In the genomic region with DNA sequence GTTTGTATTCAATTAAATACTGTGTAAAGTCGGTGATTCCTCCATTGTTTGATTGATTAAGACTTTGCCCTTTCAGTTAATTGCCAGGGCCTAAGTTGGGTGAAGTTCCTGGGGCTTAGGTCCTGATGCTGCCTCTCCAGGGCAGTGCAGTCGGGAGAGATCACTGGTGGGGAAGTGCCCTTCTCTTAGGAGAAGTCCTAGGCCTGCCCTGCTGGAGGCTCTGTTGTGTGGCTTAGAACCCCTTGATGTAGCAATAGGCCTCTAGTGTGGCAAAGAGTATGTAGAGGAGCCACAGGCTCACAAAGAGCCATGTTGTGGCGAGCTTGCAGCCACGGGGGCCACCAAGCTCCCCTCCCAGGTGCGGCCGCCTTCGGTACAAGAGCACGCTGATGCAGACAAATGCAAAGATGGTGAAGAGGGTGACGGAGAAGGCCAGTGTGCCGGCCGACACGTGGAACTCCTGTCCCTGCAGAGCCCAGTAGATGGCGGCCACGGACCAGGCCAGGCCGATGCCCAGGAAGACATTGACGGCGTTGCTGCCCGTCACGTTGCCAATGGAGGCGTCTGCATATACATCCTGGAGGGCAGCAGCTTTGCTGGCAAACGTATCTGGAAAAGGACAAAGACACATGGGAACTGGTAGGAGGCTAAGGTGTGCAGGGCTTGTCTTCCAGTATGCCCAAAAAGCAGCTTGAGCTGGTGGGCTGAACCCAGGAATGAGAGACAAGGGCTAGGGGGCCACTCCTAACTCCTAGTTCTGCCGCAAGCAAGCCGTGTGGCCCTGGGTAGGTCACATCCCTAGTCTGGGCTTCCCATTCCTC, we compare ENCODE assay signal across 1 cellular context.
A peak's percentile ranks its signal among the peaks of the same experiment; 100 is the strongest.
TF ChIP-seq lines count a peak whose summit lies in the region.

No MANE protein-coding gene starts in this region.

TF ChIP-seq in HepG2, 621 proteins besides CTCF, POLR2A, EP300 and RAD21 (continued from another document and continues in another):
- TF ChIP-seq, protein P1, sequence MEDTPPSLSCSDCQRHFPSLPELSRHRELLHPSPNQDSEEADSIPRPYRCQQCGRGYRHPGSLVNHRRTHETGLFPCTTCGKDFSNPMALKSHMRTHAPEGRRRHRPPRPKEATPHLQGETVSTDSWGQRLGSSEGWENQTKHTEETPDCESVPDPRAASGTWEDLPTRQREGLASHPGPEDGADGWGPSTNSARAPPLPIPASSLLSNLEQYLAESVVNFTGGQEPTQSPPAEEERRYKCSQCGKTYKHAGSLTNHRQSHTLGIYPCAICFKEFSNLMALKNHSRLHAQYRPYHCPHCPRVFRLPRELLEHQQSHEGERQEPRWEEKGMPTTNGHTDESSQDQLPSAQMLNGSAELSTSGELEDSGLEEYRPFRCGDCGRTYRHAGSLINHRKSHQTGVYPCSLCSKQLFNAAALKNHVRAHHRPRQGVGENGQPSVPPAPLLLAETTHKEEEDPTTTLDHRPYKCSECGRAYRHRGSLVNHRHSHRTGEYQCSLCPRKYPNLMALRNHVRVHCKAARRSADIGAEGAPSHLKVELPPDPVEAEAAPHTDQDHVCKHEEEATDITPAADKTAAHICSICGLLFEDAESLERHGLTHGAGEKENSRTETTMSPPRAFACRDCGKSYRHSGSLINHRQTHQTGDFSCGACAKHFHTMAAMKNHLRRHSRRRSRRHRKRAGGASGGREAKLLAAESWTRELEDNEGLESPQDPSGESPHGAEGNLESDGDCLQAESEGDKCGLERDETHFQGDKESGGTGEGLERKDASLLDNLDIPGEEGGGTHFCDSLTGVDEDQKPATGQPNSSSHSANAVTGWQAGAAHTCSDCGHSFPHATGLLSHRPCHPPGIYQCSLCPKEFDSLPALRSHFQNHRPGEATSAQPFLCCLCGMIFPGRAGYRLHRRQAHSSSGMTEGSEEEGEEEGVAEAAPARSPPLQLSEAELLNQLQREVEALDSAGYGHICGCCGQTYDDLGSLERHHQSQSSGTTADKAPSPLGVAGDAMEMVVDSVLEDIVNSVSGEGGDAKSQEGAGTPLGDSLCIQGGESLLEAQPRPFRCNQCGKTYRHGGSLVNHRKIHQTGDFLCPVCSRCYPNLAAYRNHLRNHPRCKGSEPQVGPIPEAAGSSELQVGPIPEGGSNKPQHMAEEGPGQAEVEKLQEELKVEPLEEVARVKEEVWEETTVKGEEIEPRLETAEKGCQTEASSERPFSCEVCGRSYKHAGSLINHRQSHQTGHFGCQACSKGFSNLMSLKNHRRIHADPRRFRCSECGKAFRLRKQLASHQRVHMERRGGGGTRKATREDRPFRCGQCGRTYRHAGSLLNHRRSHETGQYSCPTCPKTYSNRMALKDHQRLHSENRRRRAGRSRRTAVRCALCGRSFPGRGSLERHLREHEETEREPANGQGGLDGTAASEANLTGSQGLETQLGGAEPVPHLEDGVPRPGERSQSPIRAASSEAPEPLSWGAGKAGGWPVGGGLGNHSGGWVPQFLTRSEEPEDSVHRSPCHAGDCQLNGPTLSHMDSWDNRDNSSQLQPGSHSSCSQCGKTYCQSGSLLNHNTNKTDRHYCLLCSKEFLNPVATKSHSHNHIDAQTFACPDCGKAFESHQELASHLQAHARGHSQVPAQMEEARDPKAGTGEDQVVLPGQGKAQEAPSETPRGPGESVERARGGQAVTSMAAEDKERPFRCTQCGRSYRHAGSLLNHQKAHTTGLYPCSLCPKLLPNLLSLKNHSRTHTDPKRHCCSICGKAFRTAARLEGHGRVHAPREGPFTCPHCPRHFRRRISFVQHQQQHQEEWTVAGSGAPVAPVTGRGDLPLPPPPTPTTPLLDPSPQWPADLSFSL (CRISPR knock-in tag; IDR thresholded peaks at IDR 0.05) = 0 out of 2 replicates have a peak, but pooled peaks have one; percentile 45
- TF ChIP-seq SMC3 (IDR thresholded peaks at IDR 0.05; ENCODE audit: low read length) (peak; percentile 73), MXI1 (IDR thresholded peaks at IDR 0.05; ENCODE audit: borderline replicate concordance, low read depth, low read length) (peak; percentile 81; the same call in 2 of the 3 replicates), HNRNPL (IDR thresholded peaks at IDR 0.05; ENCODE audit: low read depth, low read length) (peak; percentile 89), ZNF282 (IDR thresholded peaks at IDR 0.05; ENCODE audit: partially characterized antibody) (no peak), GPN1 (CRISPR knock-in tag; IDR thresholded peaks at IDR 0.05; ENCODE audit: borderline replicate concordance) (no peak), NR2F1 (CRISPR knock-in tag; IDR thresholded peaks at IDR 0.05) (no peak), ZNF296 (CRISPR knock-in tag; conservative IDR thresholded peaks at IDR 0.05) (no peak), ZZZ3 (CRISPR knock-in tag; IDR thresholded peaks at IDR 0.05; ENCODE audit: borderline replicate concordance) (peak; percentile 80; the same call in 1 of the 2 replicates), ZSCAN9 (CRISPR knock-in tag; IDR thresholded peaks at IDR 0.05; ENCODE audit: borderline replicate concordance) (peak; percentile 55; the same call in 1 of the 2 replicates), ZNF773 (CRISPR knock-in tag; IDR thresholded peaks at IDR 0.05; ENCODE audit: borderline replicate concordance) (no peak), ZSCAN12 (CRISPR knock-in tag; IDR thresholded peaks at IDR 0.05) (no peak), ZBED4 (CRISPR knock-in tag; IDR thresholded peaks at IDR 0.05; ENCODE audit: borderline replicate concordance) (0 out of 2 replicates have a peak, but pooled peaks have one; percentile 42), ZNF550 (CRISPR knock-in tag; IDR thresholded peaks at IDR 0.05; ENCODE audit: borderline replicate concordance) (no peak), ZNF12 (CRISPR knock-in tag; IDR thresholded peaks at IDR 0.05) (peak; percentile 55; the same call in 1 of the 2 replicates), DMAP1 (CRISPR knock-in tag; IDR thresholded peaks at IDR 0.05) (peak; percentile 83), SOX5 (CRISPR knock-in tag; IDR thresholded peaks at IDR 0.05; ENCODE audit: borderline replicate concordance) (0 out of 2 replicates have a peak, but pooled peaks have one; percentile 31), ZEB1 (IDR thresholded peaks at IDR 0.05; ENCODE audit: insufficient replicate concordance, low read depth) (no peak), HDAC2 (CRISPR knock-in tag; IDR thresholded peaks at IDR 0.05) (peak; percentile 86), ZNF615 (CRISPR knock-in tag; IDR thresholded peaks at IDR 0.05; ENCODE audit: borderline replicate concordance) (peak; percentile 52; the same call in 1 of the 2 replicates), MIER3 (CRISPR knock-in tag; IDR thresholded peaks at IDR 0.05; ENCODE audit: borderline replicate concordance) (0 out of 2 replicates have a peak, but pooled peaks have one; percentile 43), ISX (CRISPR knock-in tag; conservative IDR thresholded peaks at IDR 0.05) (no peak), AGO1 (IDR thresholded peaks at IDR 0.05; ENCODE audit: low read depth, low read length, poor library complexity, severe bottlenecking) (no peak), TARDBP (CRISPR knock-in tag; IDR thresholded peaks at IDR 0.05) (peak; percentile 82; the same call in 1 of the 2 replicates), ZNF703 (CRISPR knock-in tag; IDR thresholded peaks at IDR 0.05; ENCODE audit: borderline replicate concordance) (0 out of 2 replicates have a peak, but pooled peaks have one; percentile 44), POGZ (CRISPR knock-in tag; IDR thresholded peaks at IDR 0.05) (peak; percentile 81)
- TF ChIP-seq, protein P2, sequence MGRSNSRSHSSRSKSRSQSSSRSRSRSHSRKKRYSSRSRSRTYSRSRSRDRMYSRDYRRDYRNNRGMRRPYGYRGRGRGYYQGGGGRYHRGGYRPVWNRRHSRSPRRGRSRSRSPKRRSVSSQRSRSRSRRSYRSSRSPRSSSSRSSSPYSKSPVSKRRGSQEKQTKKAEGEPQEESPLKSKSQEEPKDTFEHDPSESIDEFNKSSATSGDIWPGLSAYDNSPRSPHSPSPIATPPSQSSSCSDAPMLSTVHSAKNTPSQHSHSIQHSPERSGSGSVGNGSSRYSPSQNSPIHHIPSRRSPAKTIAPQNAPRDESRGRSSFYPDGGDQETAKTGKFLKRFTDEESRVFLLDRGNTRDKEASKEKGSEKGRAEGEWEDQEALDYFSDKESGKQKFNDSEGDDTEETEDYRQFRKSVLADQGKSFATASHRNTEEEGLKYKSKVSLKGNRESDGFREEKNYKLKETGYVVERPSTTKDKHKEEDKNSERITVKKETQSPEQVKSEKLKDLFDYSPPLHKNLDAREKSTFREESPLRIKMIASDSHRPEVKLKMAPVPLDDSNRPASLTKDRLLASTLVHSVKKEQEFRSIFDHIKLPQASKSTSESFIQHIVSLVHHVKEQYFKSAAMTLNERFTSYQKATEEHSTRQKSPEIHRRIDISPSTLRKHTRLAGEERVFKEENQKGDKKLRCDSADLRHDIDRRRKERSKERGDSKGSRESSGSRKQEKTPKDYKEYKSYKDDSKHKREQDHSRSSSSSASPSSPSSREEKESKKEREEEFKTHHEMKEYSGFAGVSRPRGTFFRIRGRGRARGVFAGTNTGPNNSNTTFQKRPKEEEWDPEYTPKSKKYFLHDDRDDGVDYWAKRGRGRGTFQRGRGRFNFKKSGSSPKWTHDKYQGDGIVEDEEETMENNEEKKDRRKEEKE (IDR thresholded peaks at IDR 0.05) = no peak
- TF ChIP-seq, protein P3, sequence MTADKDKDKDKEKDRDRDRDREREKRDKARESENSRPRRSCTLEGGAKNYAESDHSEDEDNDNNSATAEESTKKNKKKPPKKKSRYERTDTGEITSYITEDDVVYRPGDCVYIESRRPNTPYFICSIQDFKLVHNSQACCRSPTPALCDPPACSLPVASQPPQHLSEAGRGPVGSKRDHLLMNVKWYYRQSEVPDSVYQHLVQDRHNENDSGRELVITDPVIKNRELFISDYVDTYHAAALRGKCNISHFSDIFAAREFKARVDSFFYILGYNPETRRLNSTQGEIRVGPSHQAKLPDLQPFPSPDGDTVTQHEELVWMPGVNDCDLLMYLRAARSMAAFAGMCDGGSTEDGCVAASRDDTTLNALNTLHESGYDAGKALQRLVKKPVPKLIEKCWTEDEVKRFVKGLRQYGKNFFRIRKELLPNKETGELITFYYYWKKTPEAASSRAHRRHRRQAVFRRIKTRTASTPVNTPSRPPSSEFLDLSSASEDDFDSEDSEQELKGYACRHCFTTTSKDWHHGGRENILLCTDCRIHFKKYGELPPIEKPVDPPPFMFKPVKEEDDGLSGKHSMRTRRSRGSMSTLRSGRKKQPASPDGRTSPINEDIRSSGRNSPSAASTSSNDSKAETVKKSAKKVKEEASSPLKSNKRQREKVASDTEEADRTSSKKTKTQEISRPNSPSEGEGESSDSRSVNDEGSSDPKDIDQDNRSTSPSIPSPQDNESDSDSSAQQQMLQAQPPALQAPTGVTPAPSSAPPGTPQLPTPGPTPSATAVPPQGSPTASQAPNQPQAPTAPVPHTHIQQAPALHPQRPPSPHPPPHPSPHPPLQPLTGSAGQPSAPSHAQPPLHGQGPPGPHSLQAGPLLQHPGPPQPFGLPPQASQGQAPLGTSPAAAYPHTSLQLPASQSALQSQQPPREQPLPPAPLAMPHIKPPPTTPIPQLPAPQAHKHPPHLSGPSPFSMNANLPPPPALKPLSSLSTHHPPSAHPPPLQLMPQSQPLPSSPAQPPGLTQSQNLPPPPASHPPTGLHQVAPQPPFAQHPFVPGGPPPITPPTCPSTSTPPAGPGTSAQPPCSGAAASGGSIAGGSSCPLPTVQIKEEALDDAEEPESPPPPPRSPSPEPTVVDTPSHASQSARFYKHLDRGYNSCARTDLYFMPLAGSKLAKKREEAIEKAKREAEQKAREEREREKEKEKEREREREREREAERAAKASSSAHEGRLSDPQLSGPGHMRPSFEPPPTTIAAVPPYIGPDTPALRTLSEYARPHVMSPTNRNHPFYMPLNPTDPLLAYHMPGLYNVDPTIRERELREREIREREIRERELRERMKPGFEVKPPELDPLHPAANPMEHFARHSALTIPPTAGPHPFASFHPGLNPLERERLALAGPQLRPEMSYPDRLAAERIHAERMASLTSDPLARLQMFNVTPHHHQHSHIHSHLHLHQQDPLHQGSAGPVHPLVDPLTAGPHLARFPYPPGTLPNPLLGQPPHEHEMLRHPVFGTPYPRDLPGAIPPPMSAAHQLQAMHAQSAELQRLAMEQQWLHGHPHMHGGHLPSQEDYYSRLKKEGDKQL (CRISPR knock-in tag; IDR thresholded peaks at IDR 0.05; ENCODE audit: low read depth) = peak; percentile 26; the same call in 1 of the 2 replicates
- TF ChIP-seq, protein P4, sequence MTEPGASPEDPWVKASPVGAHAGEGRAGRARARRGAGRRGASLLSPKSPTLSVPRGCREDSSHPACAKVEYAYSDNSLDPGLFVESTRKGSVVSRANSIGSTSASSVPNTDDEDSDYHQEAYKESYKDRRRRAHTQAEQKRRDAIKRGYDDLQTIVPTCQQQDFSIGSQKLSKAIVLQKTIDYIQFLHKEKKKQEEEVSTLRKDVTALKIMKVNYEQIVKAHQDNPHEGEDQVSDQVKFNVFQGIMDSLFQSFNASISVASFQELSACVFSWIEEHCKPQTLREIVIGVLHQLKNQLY (CRISPR knock-in tag; IDR thresholded peaks at IDR 0.05) = no peak
- TF ChIP-seq, protein P5, sequence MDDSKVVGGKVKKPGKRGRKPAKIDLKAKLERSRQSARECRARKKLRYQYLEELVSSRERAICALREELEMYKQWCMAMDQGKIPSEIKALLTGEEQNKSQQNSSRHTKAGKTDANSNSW (CRISPR knock-in tag; IDR thresholded peaks at IDR 0.05; ENCODE audit: borderline replicate concordance) = peak; percentile 77; the same call in 1 of the 2 replicates
- TF ChIP-seq, protein P6, sequence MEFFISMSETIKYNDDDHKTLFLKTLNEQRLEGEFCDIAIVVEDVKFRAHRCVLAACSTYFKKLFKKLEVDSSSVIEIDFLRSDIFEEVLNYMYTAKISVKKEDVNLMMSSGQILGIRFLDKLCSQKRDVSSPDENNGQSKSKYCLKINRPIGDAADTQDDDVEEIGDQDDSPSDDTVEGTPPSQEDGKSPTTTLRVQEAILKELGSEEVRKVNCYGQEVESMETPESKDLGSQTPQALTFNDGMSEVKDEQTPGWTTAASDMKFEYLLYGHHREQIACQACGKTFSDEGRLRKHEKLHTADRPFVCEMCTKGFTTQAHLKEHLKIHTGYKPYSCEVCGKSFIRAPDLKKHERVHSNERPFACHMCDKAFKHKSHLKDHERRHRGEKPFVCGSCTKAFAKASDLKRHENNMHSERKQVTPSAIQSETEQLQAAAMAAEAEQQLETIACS (CRISPR knock-in tag; IDR thresholded peaks at IDR 0.05) = no peak
